Comparison of ENCODE assay signal across 9 cellular contexts in the genomic region with DNA sequence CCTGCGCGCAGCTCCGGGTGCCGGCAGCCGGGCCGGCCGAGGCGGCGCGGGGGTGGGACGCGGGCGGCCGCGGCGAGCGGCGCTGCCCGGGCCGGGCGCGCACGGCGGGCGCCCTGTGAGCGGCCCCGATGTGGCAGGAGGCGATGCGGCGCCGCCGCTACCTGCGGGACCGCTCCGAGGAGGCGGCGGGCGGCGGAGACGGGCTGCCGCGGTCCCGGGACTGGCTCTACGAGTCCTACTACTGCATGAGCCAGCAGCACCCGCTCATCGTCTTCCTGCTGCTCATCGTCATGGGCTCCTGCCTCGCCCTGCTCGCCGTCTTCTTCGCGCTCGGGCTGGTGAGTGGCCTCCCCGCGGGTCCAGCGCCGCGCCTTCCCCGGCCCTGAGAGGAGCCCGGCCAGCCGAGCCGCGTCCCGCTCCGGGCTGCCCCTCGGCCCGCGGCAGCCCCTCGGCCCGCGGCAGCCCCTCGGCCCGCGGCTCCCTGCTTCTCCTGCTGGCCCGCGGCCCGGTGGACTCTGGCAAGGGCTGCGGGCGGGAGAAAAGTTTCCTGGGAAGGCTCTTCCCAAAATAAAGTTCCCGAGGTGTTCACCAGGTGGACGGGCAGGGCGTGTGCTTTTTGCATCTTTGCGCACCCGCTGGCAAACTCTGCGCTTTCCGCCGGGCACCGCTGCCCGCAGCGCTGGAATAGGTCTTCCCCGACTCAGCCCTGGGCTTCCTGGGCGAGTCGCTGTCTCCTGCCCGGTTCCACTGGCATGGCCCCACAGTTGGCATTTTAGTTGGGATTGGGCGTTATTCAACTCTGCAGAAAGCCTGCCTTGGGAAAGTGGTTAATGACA. TPM values are rescaled to one million over a fixed set of nuclear protein-coding genes. Genes with fewer than 3 reads are reported as not detected.
A peak's percentile ranks its signal among the peaks of the same experiment; 100 is the strongest.
DNase-seq lines count a peak whose midpoint lies in the region; ATAC-seq and TF ChIP-seq lines count a peak whose summit lies in the region.
"Had no signal": no experiment of that assay in that cellular context is flagged by ENCODE, and none has a peak within 500 bp of the region (broad histone marks: within the 10 kb centered on the region; RNA-seq: fewer than 3 reads in every experiment).

No MANE protein-coding gene starts in this region.

- H3K4me3 ChIP-seq in tibial artery (peak overlapping the region; percentile 62 to 76), adrenal gland (peak overlapping the region in 2 of 4 donors; percentile 0 to 59)

- TF ChIP-seq CTCF in activated CD8-positive, alpha-beta T cell treated with anti-CD3 and anti-CD28 coated beads for 36 hours (IDR thresholded peaks at IDR 0.05): no peak
- TF ChIP-seq CTCF in tibial artery (IDR thresholded peaks at IDR 0.05): no peak
- no peak for TF ChIP-seq CTCF in adrenal gland (IDR thresholded peaks at IDR 0.05)

- peaks cover 37% of the 10 kb centered on the region for H3K27me3 Mint-ChIP-seq in activated CD8-positive, alpha-beta T cell treated with anti-CD3 and anti-CD28 coated beads for 36 hours
- peaks cover 28% of the 10 kb centered on the region for H3K27me3 Mint-ChIP-seq in activated CD8-positive, alpha-beta T cell treated with anti-CD3 and anti-CD28 coated beads, Interleukin-2, amount 10 ng/mL, durations not matched to agents 7 days and 5 days (ENCODE audit: low read depth)
- H3K27me3 Mint-ChIP-seq in stimulated activated memory B cell treated with anti-CD40 and anti-IgM and Interleukin-4, amounts not matched to agents 10 μg/mL and 1 μg/mL and 100 μg/mL, for 72 hours: peaks cover 25% of the 10 kb centered on the region

- no peaks in the 10 kb centered on the region for H3K9me3 Mint-ChIP-seq in activated CD8-positive, alpha-beta T cell treated with anti-CD3 and anti-CD28 coated beads for 36 hours
- H3K9me3 Mint-ChIP-seq in activated CD8-positive, alpha-beta T cell treated with anti-CD3 and anti-CD28 coated beads, Interleukin-2, amount 10 ng/mL, durations not matched to agents 7 days and 5 days (ENCODE audit: insufficient read depth): no peaks in the 10 kb centered on the region
- no peaks in the 10 kb centered on the region for H3K9me3 Mint-ChIP-seq in stimulated activated memory B cell treated with anti-CD40 and anti-IgM and Interleukin-4, amounts not matched to agents 10 μg/mL and 1 μg/mL and 100 μg/mL, for 72 hours

- H3K27ac Mint-ChIP-seq in activated CD8-positive, alpha-beta T cell treated with anti-CD3 and anti-CD28 coated beads for 36 hours: no peak overlapping the region
- no peak overlapping the region for H3K27ac Mint-ChIP-seq in activated CD8-positive, alpha-beta T cell treated with anti-CD3 and anti-CD28 coated beads, Interleukin-2, amount 10 ng/mL, durations not matched to agents 7 days and 5 days
- no peak overlapping the region for H3K27ac Mint-ChIP-seq in stimulated activated memory B cell treated with anti-CD40 and anti-IgM and Interleukin-4, amounts not matched to agents 10 μg/mL and 1 μg/mL and 100 μg/mL, for 72 hours
- H3K27ac Mint-ChIP-seq: CD4-positive, CD25-positive, alpha-beta regulatory T cell had no signal

- H3K27me3 ChIP-seq in layer of hippocampus (ENCODE audit: control insufficient read depth, insufficient read depth, low read length): no peaks in the 10 kb centered on the region
- peaks cover 0 to 18% of the 10 kb centered on the region in 2 donors for H3K27me3 ChIP-seq in tibial artery
- peaks cover 18% of the 10 kb centered on the region for H3K27me3 ChIP-seq in adrenal gland

- H3K27ac ChIP-seq in layer of hippocampus (ENCODE audit: low read depth, low read length): peak overlapping the region; percentile 57
- H3K27ac ChIP-seq in tibial artery: peak overlapping the region; percentile 61 to 64
- H3K27ac ChIP-seq in adrenal gland: peak overlapping the region in 1 of 5 donors; percentile 47

- WGBS in adrenal gland, 4 donors: 1 to 9% (median 1%) methylated on average over 11 to 95 of the region's 95 CpGs

- peaks cover 3% of the 10 kb centered on the region for H3K4me1 Mint-ChIP-seq in activated CD8-positive, alpha-beta T cell treated with anti-CD3 and anti-CD28 coated beads for 36 hours (ENCODE audit: low read depth)
- peaks cover 4% of the 10 kb centered on the region for H3K4me1 Mint-ChIP-seq in activated CD8-positive, alpha-beta T cell treated with anti-CD3 and anti-CD28 coated beads, Interleukin-2, amount 10 ng/mL, durations not matched to agents 7 days and 5 days (ENCODE audit: low read depth)
- no peaks in the 10 kb centered on the region for H3K4me1 Mint-ChIP-seq in stimulated activated memory B cell treated with anti-CD40 and anti-IgM and Interleukin-4, amounts not matched to agents 10 μg/mL and 1 μg/mL and 100 μg/mL, for 72 hours

- intact Hi-C loops in activated CD8-positive, alpha-beta T cell treated with anti-CD3 and anti-CD28 coated beads for 36 hours (cut with micrococcal nuclease): no loop called here
- intact Hi-C loops in tibial artery (cut with DNase I; ENCODE audit: low total_unique reads): loop anchor here (5.0 to 10.0 kb wide), 2 partner anchors 356 to 632 kb away; no protein-coding TSS in a partner anchor
- intact Hi-C loops in adrenal gland (cut with DNase I): loop anchor here in 1 of 2 donors (10.0 kb wide), 1 partner anchor 632 kb away; no protein-coding TSS in a partner anchor

- no peaks in the 10 kb centered on the region for H3K36me3 Mint-ChIP-seq in activated CD8-positive, alpha-beta T cell treated with anti-CD3 and anti-CD28 coated beads for 36 hours (ENCODE audit: low read depth)
- peaks cover 3% of the 10 kb centered on the region for H3K36me3 Mint-ChIP-seq in activated CD8-positive, alpha-beta T cell treated with anti-CD3 and anti-CD28 coated beads, Interleukin-2, amount 10 ng/mL, durations not matched to agents 7 days and 5 days (ENCODE audit: low read depth)
- no peaks in the 10 kb centered on the region for H3K36me3 Mint-ChIP-seq in stimulated activated memory B cell treated with anti-CD40 and anti-IgM and Interleukin-4, amounts not matched to agents 10 μg/mL and 1 μg/mL and 100 μg/mL, for 72 hours
- H3K36me3 Mint-ChIP-seq: CD4-positive, CD25-positive, alpha-beta regulatory T cell had no signal

- H3K36me3 ChIP-seq in tibial artery (no peaks in the 10 kb centered on the region), adrenal gland (replicated peaks in 1 of 2) (no peaks in the 10 kb centered on the region)

- H3K9me3 ChIP-seq in tibial artery (no peaks in the 10 kb centered on the region), adrenal gland (replicated peaks in 1 of 3) (no peaks in the 10 kb centered on the region)

- H3K4me3 Mint-ChIP-seq in activated CD8-positive, alpha-beta T cell treated with anti-CD3 and anti-CD28 coated beads for 36 hours: no peak overlapping the region
- H3K4me3 Mint-ChIP-seq in activated CD8-positive, alpha-beta T cell treated with anti-CD3 and anti-CD28 coated beads, Interleukin-2, amount 10 ng/mL, durations not matched to agents 7 days and 5 days: no peak overlapping the region
- H3K4me3 Mint-ChIP-seq in stimulated activated memory B cell treated with anti-CD40 and anti-IgM and Interleukin-4, amounts not matched to agents 10 μg/mL and 1 μg/mL and 100 μg/mL, for 72 hours: no peak overlapping the region

- CTCF ChIA-PET in activated CD8-positive, alpha-beta T cell treated with anti-CD3 and anti-CD28 coated beads for 36 hours (lab: Charles Lee): no interaction called here
- CTCF ChIA-PET in activated CD8-positive, alpha-beta T cell treated with anti-CD3 and anti-CD28 coated beads, Interleukin-2, amount 10 ng/mL, durations not matched to agents 7 days and 5 days (lab: Charles Lee): no interaction called here

- H3K4me1 ChIP-seq in tibial artery (peaks cover 0 to 17% (median 9%) of the 10 kb centered on the region in 4 donors), adrenal gland (replicated peaks in 1 of 2) (peaks cover 3 to 5% of the 10 kb centered on the region in 2 donors)

- no peak for TF ChIP-seq POLR2A in adrenal gland (IDR thresholded peaks at IDR 0.05)

- no peak for ATAC-seq in activated CD8-positive, alpha-beta T cell treated with anti-CD3 and anti-CD28 coated beads for 36 hours
- no peak for ATAC-seq in activated CD8-positive, alpha-beta T cell treated with anti-CD3 and anti-CD28 coated beads, Interleukin-2, amount 10 ng/mL, durations not matched to agents 7 days and 5 days
- ATAC-seq in HG02884 (IDR thresholded peaks at IDR 0.05; ENCODE audit: unreplicated experiment): no peak
- ATAC-seq in stimulated activated memory B cell treated with anti-CD40 and anti-IgM and Interleukin-4, amounts not matched to agents 10 μg/mL and 1 μg/mL and 100 μg/mL, for 72 hours: no peak

- DNase-seq in activated CD8-positive, alpha-beta T cell treated with anti-CD3 and anti-CD28 coated beads for 36 hours: peak; percentile 3
- no peak for DNase-seq in activated CD8-positive, alpha-beta T cell treated with anti-CD3 and anti-CD28 coated beads, Interleukin-2, amount 10 ng/mL, durations not matched to agents 7 days and 5 days
- peak; percentile 65 for DNase-seq in astrocyte of the hippocampus (ENCODE audit: low read depth, low spot score)
- no peak for DNase-seq in tibial artery
- no peak for DNase-seq in adrenal gland
- DNase-seq: CD4-positive, CD25-positive, alpha-beta regulatory T cell had no signal

- POLR2A ChIA-PET in activated CD8-positive, alpha-beta T cell treated with anti-CD3 and anti-CD28 coated beads for 36 hours (lab: Charles Lee): no interaction called here
- POLR2A ChIA-PET in activated CD8-positive, alpha-beta T cell treated with anti-CD3 and anti-CD28 coated beads, Interleukin-2, amount 10 ng/mL, durations not matched to agents 7 days and 5 days (lab: Charles Lee): no interaction called here

RNA-seq across cellular contexts. Expression of gene ADCY2, which starts 0.4 kb away (rescaled TPM):
- total RNA-seq in activated CD8-positive, alpha-beta T cell treated with anti-CD3 and anti-CD28 coated beads for 36 hours: not detected
- total RNA-seq in activated CD8-positive, alpha-beta T cell treated with anti-CD3 and anti-CD28 coated beads, Interleukin-2, amount 10 ng/mL, durations not matched to agents 7 days and 5 days: not detected
- total RNA-seq in adrenal gland: 1 to 10 TPM in 7 of 8 donors, under 1 TPM in 1; 0.85 to 6.6 (median 3.2) TPM
- 1 to 10 TPM; 1.3 to 4.0 (median 1.3) TPM for polyA plus RNA-seq in adrenal gland
- total RNA-seq: CD4-positive, CD25-positive, alpha-beta regulatory T cell had no signal
- polyA plus RNA-seq: CD4-positive, CD25-positive, alpha-beta regulatory T cell had no signal

Comparison
In these comparisons a context has a peak if more than half of its experiments do, and no peak if none do; other contexts are left out.
1. DNase-seq: peak in activated CD8-positive, alpha-beta T cell treated with anti-CD3 and anti-CD28 coated beads for 36 hours (single experiment) and astrocyte of the hippocampus (single experiment); none in activated CD8-positive, alpha-beta T cell treated with anti-CD3 and anti-CD28 coated beads, Interleukin-2, amount 10 ng/mL, durations not matched to agents 7 days and 5 days (single experiment), tibial artery (0 of 2) and adrenal gland (0 of 7).